Comparison of ENCODE assay signal across 8 cellular contexts in genomic region chr11:112073941-112074811, GRCh38. TPM values are rescaled to one million over a fixed set of nuclear protein-coding genes. Genes with fewer than 3 reads are reported as not detected.
DNase-seq lines count a peak whose midpoint lies in the region; ATAC-seq and TF ChIP-seq lines count a peak whose summit lies in the region.

Gene NKAPD1, plus strand, starts transcription at chr11:112074299. Its CDS starts 1,276 bp downstream, at chr11:112075575.
Gene PIH1D2, minus strand, starts transcription at chr11:112074017. Its CDS starts 843 bp downstream, at chr11:112073174.

- H3K4me1 ChIP-seq in DOHH2 (ENCODE audit: control insufficient read depth, low read length) (peaks cover 38% of the 10 kb centered on the region), Karpas-422 (ENCODE audit: low read length) (peaks cover 24% of the 10 kb centered on the region)

- H3F3A ChIP-seq in DOHH2 (ENCODE audit: control insufficient read depth, insufficient read depth), result peaks cover 12% of the 10 kb centered on the region

- peaks cover 24% of the 10 kb centered on the region for H3K36me3 Mint-ChIP-seq in activated T-helper 2 cell treated with anti-CD3 and anti-CD28 coated beads, Interferon-gamma antibody, Interleukin-2, Interleukin-4, amounts not matched to agents 10 μg/mL and 5 μg/mL and 100 μg/mL, durations not matched to agents 14 hours and 24 hours and 36 hours (ENCODE audit: low read depth)
- H3K36me3 Mint-ChIP-seq in nephron (ENCODE audit: low read depth), result peaks cover 22% of the 10 kb centered on the region

- peaks cover 47% of the 10 kb centered on the region for H3K79me2 ChIP-seq in DOHH2 (ENCODE audit: control insufficient read depth, low read length)
- peaks cover 24% of the 10 kb centered on the region for H3K79me2 ChIP-seq in Karpas-422 (ENCODE audit: low read length)

- H3K4me1 Mint-ChIP-seq in activated T-helper 2 cell treated with anti-CD3 and anti-CD28 coated beads, Interferon-gamma antibody, Interleukin-2, Interleukin-4, amounts not matched to agents 10 μg/mL and 5 μg/mL and 100 μg/mL, durations not matched to agents 14 hours and 24 hours and 36 hours (ENCODE audit: low read depth), result peaks cover 23% of the 10 kb centered on the region
- peaks cover 17% of the 10 kb centered on the region for H3K4me1 Mint-ChIP-seq in nephron

- H3K27me3 Mint-ChIP-seq in activated T-helper 2 cell treated with anti-CD3 and anti-CD28 coated beads, Interferon-gamma antibody, Interleukin-2, Interleukin-4, amounts not matched to agents 10 μg/mL and 5 μg/mL and 100 μg/mL, durations not matched to agents 14 hours and 24 hours and 36 hours (ENCODE audit: low read depth), result peaks cover 8% of the 10 kb centered on the region
- no peaks in the 10 kb centered on the region for H3K27me3 Mint-ChIP-seq in nephron (ENCODE audit: low read depth)

- H3K9me3 Mint-ChIP-seq in activated T-helper 2 cell treated with anti-CD3 and anti-CD28 coated beads, Interferon-gamma antibody, Interleukin-2, Interleukin-4, amounts not matched to agents 10 μg/mL and 5 μg/mL and 100 μg/mL, durations not matched to agents 14 hours and 24 hours and 36 hours, result no peaks in the 10 kb centered on the region
- H3K9me3 Mint-ChIP-seq in nephron, result no peaks in the 10 kb centered on the region

- peak within 1 kb of the TSS; percentile 91 for H3K4me2 ChIP-seq in DOHH2 (ENCODE audit: low read length)
- H3K4me2 ChIP-seq in Karpas-422 (ENCODE audit: low read depth, low read length, poor library complexity, severe bottlenecking), result peak within 1 kb of the TSS; percentile 77

- H3K9me2 ChIP-seq in DOHH2 (replicated peaks; ENCODE audit: control insufficient read depth, low read length), result no peaks in the 10 kb centered on the region
- no peaks in the 10 kb centered on the region for H3K9me2 ChIP-seq in Karpas-422 (replicated peaks; ENCODE audit: insufficient read depth, low read length)

- ATAC-seq in GM21825 (IDR thresholded peaks at IDR 0.05; ENCODE audit: unreplicated experiment), result peak; percentile 87
- ATAC-seq in stimulated activated naive CD8-positive, alpha-beta T cell treated with anti-CD3 and anti-CD28 coated beads, Interleukin-15, Interleukin-2, amounts not matched to agents 100 U/mL and 50 U/mL, for 24 hours, result peak; percentile 91

- H3K9ac ChIP-seq in Karpas-422 (ENCODE audit: low read length), result peak within 1 kb of the TSS; percentile 93

- peak; percentile 88 for DNase-seq in Karpas-422
- DNase-seq in RPMI7951 (ENCODE audit: low read depth), result peak; percentile 86
- DNase-seq in activated T-helper 2 cell treated with anti-CD3 and anti-CD28 coated beads, Interferon-gamma antibody, Interleukin-2, Interleukin-4, amounts not matched to agents 10 μg/mL and 5 μg/mL and 100 μg/mL, durations not matched to agents 14 hours and 24 hours and 36 hours (ENCODE audit: low spot score), result peak; percentile 75
- DNase-seq in fibroblast of the aortic adventitia (ENCODE audit: low read depth), result peak; percentile 94
- peak; percentile 81 for DNase-seq in stimulated activated naive CD8-positive, alpha-beta T cell treated with anti-CD3 and anti-CD28 coated beads, Interleukin-15, Interleukin-2, amounts not matched to agents 100 U/mL and 50 U/mL, for 24 hours

- peak within 1 kb of the TSS; percentile 89; the same call in 1 of the 2 replicates for H2AFZ ChIP-seq in Karpas-422 (ENCODE audit: low read length)

- peak within 1 kb of the TSS; percentile 91 for H3K4me3 ChIP-seq in DOHH2 (ENCODE audit: low read length)
- H3K4me3 ChIP-seq in Karpas-422 (ENCODE audit: low read length), result peak within 1 kb of the TSS; percentile 96
- peak within 1 kb of the TSS; percentile 81 for H3K4me3 ChIP-seq in fibroblast of the aortic adventitia (ENCODE audit: low read depth, low read length)

- peak within 1 kb of the TSS; percentile 94 for H3K4me3 Mint-ChIP-seq in activated T-helper 2 cell treated with anti-CD3 and anti-CD28 coated beads, Interferon-gamma antibody, Interleukin-2, Interleukin-4, amounts not matched to agents 10 μg/mL and 5 μg/mL and 100 μg/mL, durations not matched to agents 14 hours and 24 hours and 36 hours (ENCODE audit: low read depth)
- peak within 1 kb of the TSS; percentile 88 to 89 (median 89) for H3K4me3 Mint-ChIP-seq in nephron

- intact Hi-C loops in activated T-helper 2 cell treated with anti-CD3 and anti-CD28 coated beads, Interferon-gamma antibody, Interleukin-2, Interleukin-4, amounts not matched to agents 10 μg/mL and 5 μg/mL and 100 μg/mL, durations not matched to agents 14 hours and 24 hours and 36 hours (cut with micrococcal nuclease), result loop anchor here (1.0 to 5.0 kb wide), 6 partner anchors 12 to 307 kb away; partner anchors contain the start of genes CFAP68, DLAT, FDXACB1 and PPP2R1B

- H3K36me3 ChIP-seq in DOHH2 (ENCODE audit: control insufficient read depth, low read length), result peaks cover 42% of the 10 kb centered on the region
- H3K36me3 ChIP-seq in Karpas-422 (ENCODE audit: insufficient read depth, low read length), result peaks cover 12% of the 10 kb centered on the region; the same call in 1 of the 2 replicates

- H3K27ac ChIP-seq in DOHH2 (ENCODE audit: low read depth, low read length) (peak within 1 kb of the TSS; percentile 66), Karpas-422 (ENCODE audit: low read length) (peak within 1 kb of the TSS; percentile 52)

- peak within 1 kb of the TSS; percentile 92 for H3K27ac Mint-ChIP-seq in activated T-helper 2 cell treated with anti-CD3 and anti-CD28 coated beads, Interferon-gamma antibody, Interleukin-2, Interleukin-4, amounts not matched to agents 10 μg/mL and 5 μg/mL and 100 μg/mL, durations not matched to agents 14 hours and 24 hours and 36 hours
- H3K27ac Mint-ChIP-seq in nephron, result peak within 1 kb of the TSS; percentile 91 to 97 (median 92)

- H4K20me1 ChIP-seq in DOHH2 (ENCODE audit: control insufficient read depth, insufficient read depth, low read depth, low read length) (no peaks in the 10 kb centered on the region), Karpas-422 (ENCODE audit: insufficient read depth, low read depth, low read length) (no peaks in the 10 kb centered on the region)

- no peaks in the 10 kb centered on the region for H3K9me3 ChIP-seq in DOHH2 (ENCODE audit: control insufficient read depth, insufficient read depth, low read length)
- H3K9me3 ChIP-seq in Karpas-422 (ENCODE audit: low read length), result no peaks in the 10 kb centered on the region

- TF ChIP-seq CTCF in DOHH2 (IDR thresholded peaks at IDR 0.05; ENCODE audit: low read depth, low read length, poor library complexity, severe bottlenecking) (no peak), fibroblast of the aortic adventitia (IDR thresholded peaks at IDR 0.05; ENCODE audit: insufficient read depth, low read length) (peak; percentile 18), nephron (IDR thresholded peaks at IDR 0.05; ENCODE audit: unreplicated experiment in 3 of 3) (no peak)

- H3K27me3 ChIP-seq in DOHH2 (ENCODE audit: control insufficient read depth, low read length) (no peaks in the 10 kb centered on the region), Karpas-422 (ENCODE audit: low read length) (no peaks in the 10 kb centered on the region)

RNA-seq across cellular contexts. Expression of gene NKAPD1, which starts in this region (rescaled TPM):
- 11.5 and 11.7 TPM in 2 replicates for total RNA-seq in Karpas-422 (2014; rRNA removed; shearing (Covaris generic); ENCODE audit: low replicate concordance)
- 20.9 and 22.5 TPM in 2 replicates for total RNA-seq in RPMI7951 (2014; rRNA removed; shearing (Covaris generic))
- total RNA-seq in activated T-helper 2 cell treated with anti-CD3 and anti-CD28 coated beads, Interferon-gamma antibody, Interleukin-2, Interleukin-4, amounts not matched to agents 10 μg/mL and 5 μg/mL and 100 μg/mL, durations not matched to agents 14 hours and 24 hours and 36 hours, result 24.6 and 25.0 TPM in 2 replicates
- 26.2 and 31.1 TPM in 2 replicates for total RNA-seq in fibroblast of the aortic adventitia (ENCODE audit: low replicate concordance)

RNA-seq across cellular contexts. Expression of gene PIH1D2, which starts in this region (rescaled TPM):
- total RNA-seq in Karpas-422 (2014; rRNA removed; shearing (Covaris generic); ENCODE audit: low replicate concordance), result 1.3 and 1.4 TPM in 2 replicates
- 5.9 and 6.4 TPM in 2 replicates for total RNA-seq in RPMI7951 (2014; rRNA removed; shearing (Covaris generic))
- total RNA-seq in activated T-helper 2 cell treated with anti-CD3 and anti-CD28 coated beads, Interferon-gamma antibody, Interleukin-2, Interleukin-4, amounts not matched to agents 10 μg/mL and 5 μg/mL and 100 μg/mL, durations not matched to agents 14 hours and 24 hours and 36 hours, result 0.23 and 0.46 TPM in 2 replicates
- 5.1 and 5.5 TPM in 2 replicates for total RNA-seq in fibroblast of the aortic adventitia (ENCODE audit: low replicate concordance)

Comparison
In these comparisons a context has a peak if more than half of its experiments do, and no peak if none do; other contexts are left out.
1. Peak in every context shown above with its lines: DNase-seq, ATAC-seq, H3K4me3 ChIP-seq and H3K27ac ChIP-seq.